In genomic region chr5:112862085-112862484, GRCh38 we compare ENCODE assay signal across 8 cellular contexts. TPM values are rescaled to one million over a fixed set of nuclear protein-coding genes. Genes with fewer than 3 reads are reported as not detected.
DNase-seq lines count a peak whose midpoint lies in the region; ATAC-seq, FAIRE-seq and TF ChIP-seq lines count a peak whose summit lies in the region.

No MANE protein-coding gene starts in this region.

- H3K9me3 Mint-ChIP-seq in activated CD4-positive, alpha-beta T cell treated with anti-CD3 and anti-CD28 coated beads, Interleukin-2, amount 10 ng/mL, durations not matched to agents 7 days and 5 days, result peaks cover 2% of the 10 kb centered on the region
- no peaks in the 10 kb centered on the region for H3K9me3 Mint-ChIP-seq in activated T-helper 1 cell treated with anti-CD3 and anti-CD28 coated beads, Interleukin-12 subunit alpha, Interleukin-12 subunit beta, Interleukin-2, Interleukin-4 antibody, amounts not matched to agents 30 ng/mL and 10 ng/mL and 1 ng/mL, durations not matched to agents 14 hours and 24 hours and 36 hours

- peaks cover 6% of the 10 kb centered on the region for H3K27me3 Mint-ChIP-seq in activated CD4-positive, alpha-beta T cell treated with anti-CD3 and anti-CD28 coated beads, Interleukin-2, amount 10 ng/mL, durations not matched to agents 7 days and 5 days
- peaks cover 5% of the 10 kb centered on the region for H3K27me3 Mint-ChIP-seq in activated T-helper 1 cell treated with anti-CD3 and anti-CD28 coated beads, Interleukin-12 subunit alpha, Interleukin-12 subunit beta, Interleukin-2, Interleukin-4 antibody, amounts not matched to agents 30 ng/mL and 10 ng/mL and 1 ng/mL, durations not matched to agents 14 hours and 24 hours and 36 hours (ENCODE audit: insufficient read depth)

- POLR2A ChIA-PET in activated CD4-positive, alpha-beta T cell treated with anti-CD3 and anti-CD28 coated beads, Interleukin-2, amount 10 ng/mL, durations not matched to agents 7 days and 5 days (lab: Charles Lee), result no interaction called here

- dilution Hi-C loops in keratinocyte (cut with MboI; ENCODE audit: extremely low pct_ligation_motif_present, low sequenced_read_pairs), result no loop called here

- FAIRE-seq in keratinocyte (lab: Jason Lieb, UNC), result no peak

- no peaks in the 10 kb centered on the region for H3K9me1 ChIP-seq in keratinocyte (ENCODE audit: control insufficient read depth, extremely low read depth, insufficient read depth, low read length)

- no peaks in the 10 kb centered on the region for H4K20me1 ChIP-seq in keratinocyte (ENCODE audit: control insufficient read depth, extremely low read depth, insufficient read depth, low read length)

- 74% methylated on average over 9 of the region's 9 CpGs for WGBS in thymus

- intact Hi-C loops in activated T-helper 1 cell treated with anti-CD3 and anti-CD28 coated beads, Interleukin-12 subunit alpha, Interleukin-12 subunit beta, Interleukin-2, Interleukin-4 antibody, amounts not matched to agents 30 ng/mL and 10 ng/mL and 1 ng/mL, durations not matched to agents 14 hours and 24 hours and 36 hours (cut with micrococcal nuclease), result loop anchor here (5.0 to 10.0 kb wide), 4 partner anchors 433 to 1767 kb away; partner anchors contain the start of genes WDR36 and YTHDC2
- intact Hi-C loops in head of caudate nucleus (cut with DNase I), result no loop called here

- peaks cover 28% of the 10 kb centered on the region for H3K36me3 Mint-ChIP-seq in activated CD4-positive, alpha-beta T cell treated with anti-CD3 and anti-CD28 coated beads, Interleukin-2, amount 10 ng/mL, durations not matched to agents 7 days and 5 days (ENCODE audit: low read depth)
- peaks cover 30% of the 10 kb centered on the region for H3K36me3 Mint-ChIP-seq in activated T-helper 1 cell treated with anti-CD3 and anti-CD28 coated beads, Interleukin-12 subunit alpha, Interleukin-12 subunit beta, Interleukin-2, Interleukin-4 antibody, amounts not matched to agents 30 ng/mL and 10 ng/mL and 1 ng/mL, durations not matched to agents 14 hours and 24 hours and 36 hours (ENCODE audit: low read depth)

- H2AFZ ChIP-seq in keratinocyte (ENCODE audit: control insufficient read depth, low read length), result no peak overlapping the region

- H3K27ac Mint-ChIP-seq in activated CD4-positive, alpha-beta T cell treated with anti-CD3 and anti-CD28 coated beads, Interleukin-2, amount 10 ng/mL, durations not matched to agents 7 days and 5 days, result peak overlapping the region; percentile 97
- H3K27ac Mint-ChIP-seq in activated T-helper 1 cell treated with anti-CD3 and anti-CD28 coated beads, Interleukin-12 subunit alpha, Interleukin-12 subunit beta, Interleukin-2, Interleukin-4 antibody, amounts not matched to agents 30 ng/mL and 10 ng/mL and 1 ng/mL, durations not matched to agents 14 hours and 24 hours and 36 hours, result peak overlapping the region; percentile 96

- H3K4me3 Mint-ChIP-seq in activated CD4-positive, alpha-beta T cell treated with anti-CD3 and anti-CD28 coated beads, Interleukin-2, amount 10 ng/mL, durations not matched to agents 7 days and 5 days, result peak overlapping the region; percentile 98
- peak overlapping the region; percentile 97 for H3K4me3 Mint-ChIP-seq in activated T-helper 1 cell treated with anti-CD3 and anti-CD28 coated beads, Interleukin-12 subunit alpha, Interleukin-12 subunit beta, Interleukin-2, Interleukin-4 antibody, amounts not matched to agents 30 ng/mL and 10 ng/mL and 1 ng/mL, durations not matched to agents 14 hours and 24 hours and 36 hours

- peak overlapping the region; percentile 97 for H3K9ac ChIP-seq in keratinocyte (ENCODE audit: control insufficient read depth, extremely low read depth, insufficient read depth, low read length)

- CTCF ChIA-PET in activated CD4-positive, alpha-beta T cell treated with anti-CD3 and anti-CD28 coated beads, Interleukin-2, amount 10 ng/mL, durations not matched to agents 7 days and 5 days (lab: Charles Lee), result interaction anchor here (0.9 kb wide), 1 partner anchor 125 kb away, joined by 3 read pairs; no protein-coding TSS in a partner anchor

- ATAC-seq in HG02973 (IDR thresholded peaks at IDR 0.05; ENCODE audit: unreplicated experiment) (no peak), GM18511 (IDR thresholded peaks at IDR 0.05; ENCODE audit: unreplicated experiment) (no peak)

- H3K4me1 ChIP-seq in keratinocyte (ENCODE audit: control insufficient read depth, extremely low read depth, insufficient read depth, low read length), result peaks cover 23% of the 10 kb centered on the region
- peaks cover 6% of the 10 kb centered on the region for H3K4me1 ChIP-seq in thymus (ENCODE audit: control insufficient read depth, insufficient read depth, low read length)

- peaks cover 40% of the 10 kb centered on the region for H3K79me2 ChIP-seq in keratinocyte (ENCODE audit: control insufficient read depth, insufficient read depth, low read length)

- H3K4me3 ChIP-seq in keratinocyte (ENCODE audit: control insufficient read depth in 2 of 3, extremely low read depth in 1 of 3, insufficient read depth in 2 of 3, low read depth in 1 of 3, low read length in 3 of 3) (peak overlapping the region; percentile 81 to 100 (median 99)), thymus (ENCODE audit: low read length) (peak overlapping the region; percentile 78)

- H3K27me3 ChIP-seq in keratinocyte (ENCODE audit: control insufficient read depth, extremely low read depth, insufficient read depth, low read length), result no peaks in the 10 kb centered on the region
- H3K27me3 ChIP-seq in thymus (ENCODE audit: control insufficient read depth, insufficient read depth), result no peaks in the 10 kb centered on the region

- H3K9me3 ChIP-seq in keratinocyte (ENCODE audit: control insufficient read depth, low read depth, low read length), result no peaks in the 10 kb centered on the region
- no peaks in the 10 kb centered on the region for H3K9me3 ChIP-seq in thymus (ENCODE audit: control insufficient read depth)

- H3K36me3 ChIP-seq in keratinocyte (ENCODE audit: control insufficient read depth in 2 of 2, extremely low read depth in 1 of 2, insufficient read depth in 2 of 2, low read length in 2 of 2) (peaks cover 5 to 19% of the 10 kb centered on the region in 2 experiments), thymus (ENCODE audit: control insufficient read depth, insufficient read depth) (peaks cover 8% of the 10 kb centered on the region)

- DNase-seq in activated CD4-positive, alpha-beta T cell treated with anti-CD3 and anti-CD28 coated beads, Interleukin-2, amount 10 ng/mL, durations not matched to agents 7 days and 5 days, result no peak
- DNase-seq in activated CD4-positive, alpha-beta T cell treated with anti-CD3 and anti-CD28 coated beads, Interleukin-2, amount 50 U/mL, for 48 hours, result no peak
- DNase-seq in activated T-helper 1 cell treated with anti-CD3 and anti-CD28 coated beads, Interleukin-12 subunit alpha, Interleukin-12 subunit beta, Interleukin-2, Interleukin-4 antibody, amounts not matched to agents 30 ng/mL and 10 ng/mL and 1 ng/mL, durations not matched to agents 14 hours and 24 hours and 36 hours (ENCODE audit: low spot score), result no peak
- DNase-seq in keratinocyte (ENCODE audit: low read depth, low spot score), result no peak
- DNase-seq in head of caudate nucleus, result no peak

- H3K27ac ChIP-seq in keratinocyte (ENCODE audit: control insufficient read depth, insufficient read depth, low read length) (peak overlapping the region; percentile 94), thymus (ENCODE audit: low read depth) (no peak overlapping the region)

- H3K4me1 Mint-ChIP-seq in activated CD4-positive, alpha-beta T cell treated with anti-CD3 and anti-CD28 coated beads, Interleukin-2, amount 10 ng/mL, durations not matched to agents 7 days and 5 days, result peaks cover 50% of the 10 kb centered on the region
- H3K4me1 Mint-ChIP-seq in activated T-helper 1 cell treated with anti-CD3 and anti-CD28 coated beads, Interleukin-12 subunit alpha, Interleukin-12 subunit beta, Interleukin-2, Interleukin-4 antibody, amounts not matched to agents 30 ng/mL and 10 ng/mL and 1 ng/mL, durations not matched to agents 14 hours and 24 hours and 36 hours (ENCODE audit: low read depth), result peaks cover 35% of the 10 kb centered on the region

- peak overlapping the region; percentile 82 for H3K4me2 ChIP-seq in keratinocyte (ENCODE audit: control insufficient read depth, extremely low read depth, insufficient read depth, low read depth, low read length)

- TF ChIP-seq CTCF in keratinocyte (optimal IDR thresholded peaks at IDR 0.05 in 1 of 3, IDR thresholded peaks at IDR 0.05 in 1 of 3, conservative IDR thresholded peaks at IDR 0.05 in 1 of 3; ENCODE audit: extremely low read depth in 1 of 3, insufficient read depth in 2 of 3, low read length in 3 of 3), result no peak

RNA-seq across cellular contexts. Expression of gene SRP19, which starts 1.0 kb away (rescaled TPM):
- total RNA-seq in activated CD4-positive, alpha-beta T cell treated with anti-CD3 and anti-CD28 coated beads, Interleukin-2, amount 10 ng/mL, durations not matched to agents 7 days and 5 days, result 10 to 100 TPM; 51.9 to 64.3 TPM
- total RNA-seq in activated T-helper 1 cell treated with anti-CD3 and anti-CD28 coated beads, Interleukin-12 subunit alpha, Interleukin-12 subunit beta, Interleukin-2, Interleukin-4 antibody, amounts not matched to agents 30 ng/mL and 10 ng/mL and 1 ng/mL, durations not matched to agents 14 hours and 24 hours and 36 hours, result 72.0 and 72.5 TPM in 2 replicates
- polyA plus RNA-seq in keratinocyte (55.3 to 93.7 TPM (median 72.8 TPM) in 3 replicates), thymus (165 TPM)
- polyA plus RNA-seq in keratinocyte (2011; ENCODE audit: low read depth), result 69.6 TPM
- 89.3 and 141 TPM in 2 replicates for polyA plus RNA-seq in keratinocyte (2011; cell fraction: cytosol; rRNA removed)
- polyA plus RNA-seq in keratinocyte (2011; cell fraction: nucleus; rRNA removed), result 42.5 and 77.9 TPM in 2 replicates
- 102 and 103 TPM in 2 replicates for polyA plus RNA-seq in keratinocyte (2012; ENCODE audit: low replicate concordance)
- polyA minus RNA-seq in keratinocyte, result 3.2 to 17.1 TPM (median 7.2 TPM) in 3 replicates
- polyA minus RNA-seq in keratinocyte (2011; cell fraction: cytosol; rRNA and poly(A)+ RNA removed), result 27.8 TPM
- polyA minus RNA-seq in keratinocyte (2011; cell fraction: nucleus; rRNA and poly(A)+ RNA removed), result 2.6 and 10.9 TPM in 2 replicates

RNA-seq across cellular contexts. Expression of gene REEP5, which starts 59.9 kb away (rescaled TPM):
- 10 to 100 TPM; 75.1 to 80.3 TPM for total RNA-seq in activated CD4-positive, alpha-beta T cell treated with anti-CD3 and anti-CD28 coated beads, Interleukin-2, amount 10 ng/mL, durations not matched to agents 7 days and 5 days
- total RNA-seq in activated T-helper 1 cell treated with anti-CD3 and anti-CD28 coated beads, Interleukin-12 subunit alpha, Interleukin-12 subunit beta, Interleukin-2, Interleukin-4 antibody, amounts not matched to agents 30 ng/mL and 10 ng/mL and 1 ng/mL, durations not matched to agents 14 hours and 24 hours and 36 hours, result 77.5 and 77.9 TPM in 2 replicates
- 174 to 393 TPM (median 298 TPM) in 3 replicates for polyA plus RNA-seq in keratinocyte
- 86.4 TPM for polyA plus RNA-seq in keratinocyte (2011; ENCODE audit: low read depth)
- polyA plus RNA-seq in keratinocyte (2011; cell fraction: cytosol; rRNA removed), result 166 and 178 TPM in 2 replicates
- 202 and 222 TPM in 2 replicates for polyA plus RNA-seq in keratinocyte (2011; cell fraction: nucleus; rRNA removed)
- 105 and 131 TPM in 2 replicates for polyA plus RNA-seq in keratinocyte (2012; ENCODE audit: low replicate concordance)
- polyA minus RNA-seq in keratinocyte, result 256 to 365 TPM (median 273 TPM) in 3 replicates
- polyA minus RNA-seq in keratinocyte (2011; cell fraction: cytosol; rRNA and poly(A)+ RNA removed), result 146 TPM
- 114 and 152 TPM in 2 replicates for polyA minus RNA-seq in keratinocyte (2011; cell fraction: nucleus; rRNA and poly(A)+ RNA removed)
- 57.7 TPM for polyA plus RNA-seq in thymus
